ENCODE assay signal across 1 cellular context in the genomic region with DNA sequence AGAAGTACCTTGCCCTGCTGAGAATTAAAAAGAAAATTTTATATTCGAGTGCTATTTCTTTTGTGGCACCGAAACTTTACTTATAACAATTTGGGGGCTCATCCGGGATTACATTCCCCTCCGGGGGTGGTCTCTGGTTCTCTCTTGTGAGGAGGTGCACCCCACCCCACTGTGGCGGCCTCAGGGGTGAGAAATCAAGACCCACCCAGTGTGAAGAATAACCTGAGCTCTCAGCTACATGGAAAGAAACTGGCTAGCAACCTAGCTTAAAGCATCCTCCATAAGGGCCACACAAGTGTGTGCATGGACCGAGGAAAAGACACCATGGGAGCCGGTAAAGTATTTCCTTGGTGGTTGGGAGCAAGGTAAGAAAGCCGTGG.
TF ChIP-seq lines count a peak whose summit lies in the region.

No MANE protein-coding gene starts in this region.

TF ChIP-seq in K562, 482 proteins besides CTCF, POLR2A, EP300 and RAD21 (continued from another document):
- TF ChIP-seq, protein P1, sequence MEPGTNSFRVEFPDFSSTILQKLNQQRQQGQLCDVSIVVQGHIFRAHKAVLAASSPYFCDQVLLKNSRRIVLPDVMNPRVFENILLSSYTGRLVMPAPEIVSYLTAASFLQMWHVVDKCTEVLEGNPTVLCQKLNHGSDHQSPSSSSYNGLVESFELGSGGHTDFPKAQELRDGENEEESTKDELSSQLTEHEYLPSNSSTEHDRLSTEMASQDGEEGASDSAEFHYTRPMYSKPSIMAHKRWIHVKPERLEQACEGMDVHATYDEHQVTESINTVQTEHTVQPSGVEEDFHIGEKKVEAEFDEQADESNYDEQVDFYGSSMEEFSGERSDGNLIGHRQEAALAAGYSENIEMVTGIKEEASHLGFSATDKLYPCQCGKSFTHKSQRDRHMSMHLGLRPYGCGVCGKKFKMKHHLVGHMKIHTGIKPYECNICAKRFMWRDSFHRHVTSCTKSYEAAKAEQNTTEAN (CRISPR knock-in tag; IDR thresholded peaks at IDR 0.05), result no peak
- peak; percentile 55; the same call in 1 of the 2 replicates for TF ChIP-seq ZC3H4 (CRISPR knock-in tag; IDR thresholded peaks at IDR 0.05; ENCODE audit: borderline replicate concordance)
- 0 out of 2 replicates have a peak, but pooled peaks have one; percentile 4 for TF ChIP-seq LCOR (CRISPR knock-in tag; IDR thresholded peaks at IDR 0.05)
- TF ChIP-seq, protein P2, sequence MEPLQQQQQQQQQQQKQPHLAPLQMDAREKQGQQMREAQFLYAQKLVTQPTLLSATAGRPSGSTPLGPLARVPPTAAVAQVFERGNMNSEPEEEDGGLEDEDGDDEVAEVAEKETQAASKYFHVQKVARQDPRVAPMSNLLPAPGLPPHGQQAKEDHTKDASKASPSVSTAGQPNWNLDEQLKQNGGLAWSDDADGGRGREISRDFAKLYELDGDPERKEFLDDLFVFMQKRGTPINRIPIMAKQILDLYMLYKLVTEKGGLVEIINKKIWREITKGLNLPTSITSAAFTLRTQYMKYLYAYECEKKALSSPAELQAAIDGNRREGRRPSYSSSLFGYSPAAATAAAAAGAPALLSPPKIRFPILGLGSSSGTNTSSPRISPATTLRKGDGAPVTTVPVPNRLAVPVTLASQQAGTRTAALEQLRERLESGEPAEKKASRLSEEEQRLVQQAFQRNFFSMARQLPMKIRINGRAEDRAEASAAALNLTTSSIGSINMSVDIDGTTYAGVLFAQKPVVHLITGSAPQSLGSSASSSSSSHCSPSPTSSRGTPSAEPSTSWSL (CRISPR knock-in tag; IDR thresholded peaks at IDR 0.05; ENCODE audit: borderline replicate concordance), result no peak
- TF ChIP-seq, protein P3, sequence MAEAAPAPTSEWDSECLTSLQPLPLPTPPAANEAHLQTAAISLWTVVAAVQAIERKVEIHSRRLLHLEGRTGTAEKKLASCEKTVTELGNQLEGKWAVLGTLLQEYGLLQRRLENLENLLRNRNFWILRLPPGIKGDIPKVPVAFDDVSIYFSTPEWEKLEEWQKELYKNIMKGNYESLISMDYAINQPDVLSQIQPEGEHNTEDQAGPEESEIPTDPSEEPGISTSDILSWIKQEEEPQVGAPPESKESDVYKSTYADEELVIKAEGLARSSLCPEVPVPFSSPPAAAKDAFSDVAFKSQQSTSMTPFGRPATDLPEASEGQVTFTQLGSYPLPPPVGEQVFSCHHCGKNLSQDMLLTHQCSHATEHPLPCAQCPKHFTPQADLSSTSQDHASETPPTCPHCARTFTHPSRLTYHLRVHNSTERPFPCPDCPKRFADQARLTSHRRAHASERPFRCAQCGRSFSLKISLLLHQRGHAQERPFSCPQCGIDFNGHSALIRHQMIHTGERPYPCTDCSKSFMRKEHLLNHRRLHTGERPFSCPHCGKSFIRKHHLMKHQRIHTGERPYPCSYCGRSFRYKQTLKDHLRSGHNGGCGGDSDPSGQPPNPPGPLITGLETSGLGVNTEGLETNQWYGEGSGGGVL (CRISPR knock-in tag; IDR thresholded peaks at IDR 0.05), result no peak
- TF ChIP-seq ZNF263 (CRISPR knock-in tag; IDR thresholded peaks at IDR 0.05; ENCODE audit: borderline replicate concordance), result 0 out of 2 replicates have a peak, but pooled peaks have one; percentile 20
- TF ChIP-seq TAF1 (IDR thresholded peaks at IDR 0.05; ENCODE audit: control insufficient read depth, extremely low read depth, insufficient read depth, low read length, severe bottlenecking), result no peak
- TF ChIP-seq DIDO1 (tag; IDR thresholded peaks at IDR 0.05; ENCODE audit: low read depth), result no peak
